In the genomic region with DNA sequence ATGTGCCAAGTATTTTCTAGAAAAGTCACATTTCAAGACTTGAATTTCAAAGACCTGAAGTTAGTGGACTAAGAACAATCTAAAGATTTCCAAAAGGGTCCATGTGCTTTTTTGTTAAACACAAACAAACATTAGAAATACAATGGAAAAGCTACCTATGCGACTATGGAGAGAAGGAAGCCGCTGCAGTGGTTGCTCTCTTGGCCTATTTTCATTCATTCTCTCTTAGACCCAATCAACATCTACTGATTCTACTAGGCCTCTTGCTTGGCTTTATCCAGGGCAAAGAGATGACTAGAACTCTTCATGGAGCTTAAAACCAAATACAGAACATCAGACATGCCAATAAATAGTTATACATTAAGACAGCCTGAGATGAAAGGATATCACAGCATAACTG, we compare ENCODE assay signal across 20 cellular contexts.
"Had no signal": no experiment of that assay in that cellular context is flagged by ENCODE, and none has a peak within 500 bp of the region (broad histone marks: within the 10 kb centered on the region; RNA-seq: fewer than 3 reads in every experiment).

No MANE protein-coding gene starts in this region.

- H3K36me3 Mint-ChIP-seq: activated naive CD4-positive, alpha-beta T cell treated with anti-CD3 and anti-CD28 coated beads, Interleukin-2, amount 10 ng/mL, durations not matched to agents 7 days and 5 days had no signal

- H3K27ac Mint-ChIP-seq: activated naive CD4-positive, alpha-beta T cell treated with anti-CD3 and anti-CD28 coated beads, Interleukin-2, amount 10 ng/mL, durations not matched to agents 7 days and 5 days; activated naive CD8-positive, alpha-beta T cell treated with anti-CD3 and anti-CD28 coated beads, Interleukin-2, amount 50 U/mL, for 24 hours; nephron; T-helper 1 cell treated with Interleukin-12 subunit alpha and Interleukin-12 subunit beta and Interleukin-4 antibody, amounts not matched to agents 30 μg/mL and 1 μg/mL, for 36 hours had no signal

- H3K9me3 Mint-ChIP-seq: activated naive CD4-positive, alpha-beta T cell treated with anti-CD3 and anti-CD28 coated beads, Interleukin-2, amount 10 ng/mL, durations not matched to agents 7 days and 5 days; activated naive CD8-positive, alpha-beta T cell treated with anti-CD3 and anti-CD28 coated beads, Interleukin-2, amount 50 U/mL, for 24 hours; nephron; T-helper 1 cell treated with Interleukin-12 subunit alpha and Interleukin-12 subunit beta and Interleukin-4 antibody, amounts not matched to agents 30 μg/mL and 1 μg/mL, for 36 hours had no signal

- H3K4me3 Mint-ChIP-seq: activated naive CD4-positive, alpha-beta T cell treated with anti-CD3 and anti-CD28 coated beads, Interleukin-2, amount 10 ng/mL, durations not matched to agents 7 days and 5 days; activated naive CD8-positive, alpha-beta T cell treated with anti-CD3 and anti-CD28 coated beads, Interleukin-2, amount 50 U/mL, for 24 hours; nephron; T-helper 1 cell treated with Interleukin-12 subunit alpha and Interleukin-12 subunit beta and Interleukin-4 antibody, amounts not matched to agents 30 μg/mL and 1 μg/mL, for 36 hours had no signal

- H3K27me3 ChIP-seq: brain microvascular endothelial cell, esophagus squamous epithelium, hepatocyte had no signal

- H2AFZ ChIP-seq: hepatocyte had no signal

- H3K4me3 ChIP-seq: esophagus squamous epithelium, hepatocyte had no signal

- DNase-seq: activated CD4-positive, alpha-beta T cell treated with anti-CD3 and anti-CD28 coated beads, Interleukin-2, amount 50 U/mL, for 1 hour; activated CD8-positive, alpha-beta memory T cell treated with anti-CD3 and anti-CD28 coated beads, Interleukin-2, amount 50 U/mL, for 4 hours; activated effector memory CD4-positive, alpha-beta T cell treated with Interleukin-2 at 50 U/mL for 16 hours; activated naive CD4-positive, alpha-beta T cell treated with anti-CD3 and anti-CD28 coated beads, Interleukin-2, amount 10 ng/mL, durations not matched to agents 7 days and 5 days; activated naive CD8-positive, alpha-beta T cell treated with anti-CD3 and anti-CD28 coated beads, Interleukin-2, amount 50 U/mL, for 24 hours; activated T-cell treated with anti-CD3 and anti-CD28 coated beads, Interleukin-2, amount 50 U/mL, for 48 hours; aorta; brain microvascular endothelial cell; cerebellar nuclear complex; cortex of kidney; effector CD4-positive, alpha-beta T cell; esophagus squamous epithelium; midbrain; posterior cingulate gyrus; retina; stimulated activated naive CD4-positive, alpha-beta T cell had no signal

- H3K27me3 Mint-ChIP-seq: activated naive CD8-positive, alpha-beta T cell treated with anti-CD3 and anti-CD28 coated beads, Interleukin-2, amount 50 U/mL, for 24 hours had no signal

- H3K36me3 ChIP-seq: brain microvascular endothelial cell, esophagus squamous epithelium had no signal

- H3K9me3 ChIP-seq: esophagus squamous epithelium had no signal

- H3K4me1 Mint-ChIP-seq: activated naive CD4-positive, alpha-beta T cell treated with anti-CD3 and anti-CD28 coated beads, Interleukin-2, amount 10 ng/mL, durations not matched to agents 7 days and 5 days had no signal

- ATAC-seq: activated CD4-positive, CD25-positive, alpha-beta regulatory T cell treated with anti-CD3 and anti-CD28 coated beads, Interleukin-2, amount 50 U/mL, for 24 hours; activated naive CD8-positive, alpha-beta T cell treated with anti-CD3 and anti-CD28 coated beads, Interleukin-2, amount 50 U/mL, for 24 hours had no signal

- H3K4me2 ChIP-seq: hepatocyte had no signal

- H3K27ac ChIP-seq: brain microvascular endothelial cell had no signal
